In genomic region chr11:64772318-64773018, GRCh38 we compare ENCODE assay signal across 9 cellular contexts. TPM values are rescaled to one million over a fixed set of nuclear protein-coding genes. Genes with fewer than 3 reads are reported as not detected.
A peak's percentile ranks its signal among the peaks of the same experiment; 100 is the strongest.
DNase-seq lines count a peak whose midpoint lies in the region; ATAC-seq, FAIRE-seq and TF ChIP-seq lines count a peak whose summit lies in the region.
"Had no signal": no experiment of that assay in that cellular context is flagged by ENCODE, and none has a peak within 500 bp of the region (broad histone marks: within the 10 kb centered on the region; RNA-seq: fewer than 3 reads in every experiment).

No MANE protein-coding gene starts in this region.

- H3K4me3 ChIP-seq in mesenchymal stem cell (ENCODE audit: insufficient read depth in 1 of 2, low read depth in 1 of 2, low read length in 2 of 2), result no peak overlapping the region

- no peak overlapping the region for H3K4me2 ChIP-seq in mesenchymal stem cell (ENCODE audit: low read length, poor library complexity, severe bottlenecking)

- intact Hi-C loops in CD14-positive monocyte (cut with micrococcal nuclease), result loop anchor here in 1 of 2 donors (2.0 kb wide), 1 partner anchor 28 kb away; the partner anchor contains the start of gene RASGRP2

- no peak overlapping the region for H2BK5ac ChIP-seq in mesenchymal stem cell (ENCODE audit: low read depth, low read length, poor library complexity, severe bottlenecking)

- H3K79me1 ChIP-seq in mesenchymal stem cell (replicated peaks; ENCODE audit: low read length, poor library complexity, severe bottlenecking), result peaks cover 25% of the 10 kb centered on the region

- no peak overlapping the region for H2AK5ac ChIP-seq in mesenchymal stem cell (ENCODE audit: low read length, severe bottlenecking)

- no peak overlapping the region for H3K4ac ChIP-seq in mesenchymal stem cell (ENCODE audit: low read depth in 1 of 2, low read length in 2 of 2)

- H3K9ac ChIP-seq in mesenchymal stem cell (ENCODE audit: low read length), result peak overlapping the region; percentile 17

- no peak overlapping the region for H4K8ac ChIP-seq in mesenchymal stem cell (ENCODE audit: low read length)

- no peak for FAIRE-seq in frontal cortex (lab: Jason Lieb, UNC)

- DNase-seq in CD14-positive monocyte (ENCODE audit: low spot score) (no peak), WTC11 (ENCODE audit: low spot score) (no peak), mesenchymal stem cell (no peak), frontal cortex (ENCODE audit: low spot score in 2 of 2) (no peak), NK-92 (lab: John Stamatoyannopoulos, UW; ENCODE audit: unreplicated experiment) (no peak), anterior cingulate cortex (lab: John Stamatoyannopoulos, UW) (no peak)
- no peak for DNase-seq in stimulated activated CD4-positive, alpha-beta T cell treated with anti-CD3 and anti-CD28 coated beads, Interleukin-2, amount 100 ng/mL, for 48 hours

- no peak overlapping the region for H2AFZ ChIP-seq in mesenchymal stem cell (ENCODE audit: low read depth, low read length)

- H3K4me1 ChIP-seq in mesenchymal stem cell (ENCODE audit: control insufficient read depth, insufficient read depth, low read depth, low read length), result peaks cover 5% of the 10 kb centered on the region

- H3K18ac ChIP-seq in mesenchymal stem cell (ENCODE audit: low read depth in 1 of 2, low read length in 2 of 2), result no peak overlapping the region

- CTCF ChIA-PET in WTC11 (lab: Charles Lee), result interaction anchor here (0.7 to 1.7 kb wide), 3 partner anchors 13 to 116 kb away, joined by 3 to 4 read pairs (median 3); partner anchors contain the start of gene PYGM

- no peaks in the 10 kb centered on the region for H3K9me3 ChIP-seq in mesenchymal stem cell (ENCODE audit: control insufficient read depth, low read length)

- no peak overlapping the region for H2BK12ac ChIP-seq in mesenchymal stem cell (ENCODE audit: low read length in 2 of 2)

- H3K4me3 Mint-ChIP-seq in CD14-positive monocyte (peak overlapping the region; percentile 58 to 75), WTC11 (no peak overlapping the region)

- peak overlapping the region; percentile 65 for H3K27ac ChIP-seq in mesenchymal stem cell (ENCODE audit: low read length, poor library complexity, severe bottlenecking)

- H3K27me3 Mint-ChIP-seq in CD14-positive monocyte (ENCODE audit: low read depth in 3 of 3) (peaks cover 0 to 1% (median 0%) of the 10 kb centered on the region in 3 donors), WTC11 (ENCODE audit: low read depth) (no peaks in the 10 kb centered on the region)

- H3K4me1 Mint-ChIP-seq in CD14-positive monocyte (peaks cover 61% of the 10 kb centered on the region), WTC11 (peaks cover 30% of the 10 kb centered on the region)

- H4K91ac ChIP-seq in mesenchymal stem cell (ENCODE audit: low read length), result no peak overlapping the region

- peaks cover 52 to 94% of the 10 kb centered on the region in 2 experiments for H3K36me3 ChIP-seq in mesenchymal stem cell (ENCODE audit: control insufficient read depth in 1 of 2, insufficient read depth in 2 of 2, low read depth in 1 of 2, low read length in 2 of 2)

- H3K23ac ChIP-seq in mesenchymal stem cell (ENCODE audit: low read length in 2 of 2), result no peak overlapping the region

- POLR2A ChIA-PET in WTC11 (lab: Charles Lee), result interaction anchor here (0.7 kb wide), 1 partner anchor 733 kb away, joined by 4 read pairs; no protein-coding TSS in a partner anchor

- no peak overlapping the region for H3K14ac ChIP-seq in mesenchymal stem cell (ENCODE audit: low read length in 2 of 2)

- 80% methylated on average over 1 of the region's 3 CpGs for WGBS in mesenchymal stem cell

- no peaks in the 10 kb centered on the region for H3K9me3 Mint-ChIP-seq in CD14-positive monocyte
- H3K9me3 Mint-ChIP-seq in WTC11, result no peaks in the 10 kb centered on the region

- no peak overlapping the region for H2BK120ac ChIP-seq in mesenchymal stem cell (ENCODE audit: low read depth, low read length)

- peak; percentile 32 for ATAC-seq in GM18907 (IDR thresholded peaks at IDR 0.05; ENCODE audit: unreplicated experiment)
- ATAC-seq in WTC11, result no peak

- no peaks in the 10 kb centered on the region for H3K27me3 ChIP-seq in mesenchymal stem cell (ENCODE audit: control insufficient read depth in 1 of 2, insufficient read depth in 1 of 2, low read length in 2 of 2)

- TF ChIP-seq CTCF in CD14-positive monocyte (IDR thresholded peaks at IDR 0.05), result no peak
- no peak for TF ChIP-seq CTCF in WTC11 (IDR thresholded peaks at IDR 0.05)

- H3K27ac Mint-ChIP-seq in CD14-positive monocyte (peak overlapping the region; percentile 85 to 94 (median 92)), WTC11 (peak overlapping the region; percentile 79)

- no peak overlapping the region for H2BK15ac ChIP-seq in mesenchymal stem cell (ENCODE audit: low read depth, poor library complexity, severe bottlenecking)

- H3K36me3 Mint-ChIP-seq in CD14-positive monocyte (peaks cover 96 to 99% of the 10 kb centered on the region in 2 donors), WTC11 (peaks cover 98% of the 10 kb centered on the region)

TF ChIP-seq in WTC11, 78 proteins besides CTCF, POLR2A, EP300 and RAD21 (continues in another document):
- TF ChIP-seq ETV6 (CRISPR knock-in tag; IDR thresholded peaks at IDR 0.05) (no peak), MLX (CRISPR knock-in tag; IDR thresholded peaks at IDR 0.05) (no peak), AFF4 (CRISPR knock-in tag; IDR thresholded peaks at IDR 0.05; ENCODE audit: borderline replicate concordance) (no peak), ZNF263 (CRISPR knock-in tag; IDR thresholded peaks at IDR 0.05; ENCODE audit: low read depth) (no peak), ZNF512 (CRISPR knock-in tag; IDR thresholded peaks at IDR 0.05; ENCODE audit: borderline replicate concordance) (no peak), ZNF232 (CRISPR knock-in tag; IDR thresholded peaks at IDR 0.05) (no peak), RELA (CRISPR knock-in tag; IDR thresholded peaks at IDR 0.05; ENCODE audit: borderline replicate concordance) (no peak)

RNA-seq across cellular contexts. Expression of gene SF1, which starts 5.9 kb away (rescaled TPM):
- polyA plus RNA-seq in CD14-positive monocyte, result 10 to 100 TPM; 31.6 to 47.7 TPM
- total RNA-seq in WTC11 (2021) (285 to 314 TPM (median 300 TPM) in 3 replicates), frontal cortex (62.4 TPM)
- polyA plus RNA-seq in mesenchymal stem cell (2013, experiment 1 of 2), result 124 TPM
- polyA plus RNA-seq in mesenchymal stem cell (2013, experiment 2 of 2), result 118 TPM

RNA-seq across cellular contexts. Expression of gene PYGM, which starts 12.7 kb away (rescaled TPM):
- polyA plus RNA-seq in CD14-positive monocyte, result under 1 TPM in 1 of 2 donors, not detected in 1; 0.05 TPM
- 6.6 to 8.7 TPM (median 8.2 TPM) in 3 replicates for total RNA-seq in WTC11 (2021)
- polyA plus RNA-seq in mesenchymal stem cell (2013, experiment 1 of 2), result 0.18 TPM
- polyA plus RNA-seq in mesenchymal stem cell (2013, experiment 2 of 2), result 0.21 TPM
- total RNA-seq in frontal cortex, result 0.82 TPM

RNA-seq across cellular contexts. Expression of gene RASGRP2, which starts 28.5 kb away (rescaled TPM):
- polyA plus RNA-seq in CD14-positive monocyte, result 10 to 100 TPM; 67.6 to 68.8 TPM
- total RNA-seq in WTC11 (2021) (31.9 to 41.5 TPM (median 40.3 TPM) in 3 replicates), frontal cortex (24.9 TPM)
- polyA plus RNA-seq in mesenchymal stem cell (2013, experiment 1 of 2), result 0.70 TPM
- polyA plus RNA-seq in mesenchymal stem cell (2013, experiment 2 of 2), result 1.0 TPM
- total RNA-seq: NCI-H460 had no signal

RNA-seq across cellular contexts. Expression of gene MAP4K2, which starts 30.5 kb away (rescaled TPM):
- polyA plus RNA-seq in CD14-positive monocyte, result 10 to 100 TPM in 1 of 2 donors, 1 to 10 TPM in 1; 9.9 to 12.6 TPM
- 24.5 to 31.6 TPM (median 28.3 TPM) in 3 replicates for total RNA-seq in WTC11 (2021)
- polyA plus RNA-seq in mesenchymal stem cell (2013, experiment 1 of 2), result 12.3 TPM
- polyA plus RNA-seq in mesenchymal stem cell (2013, experiment 2 of 2), result 13.7 TPM
- 7.3 TPM for total RNA-seq in frontal cortex

RNA-seq across cellular contexts. Expression of gene MEN1, which starts 37.9 kb away (rescaled TPM):
- polyA plus RNA-seq in CD14-positive monocyte, result 10 to 100 TPM in 1 of 2 donors, 1 to 10 TPM in 1; 9.4 to 10.0 TPM
- 47.1 to 53.3 TPM (median 51.2 TPM) in 3 replicates for total RNA-seq in WTC11 (2021)
- 30.3 TPM for polyA plus RNA-seq in mesenchymal stem cell (2013, experiment 1 of 2)
- 29.2 TPM for polyA plus RNA-seq in mesenchymal stem cell (2013, experiment 2 of 2)
- total RNA-seq in frontal cortex, result 11.8 TPM
